Comparison of ENCODE assay signal across 16 cellular contexts in the genomic region with DNA sequence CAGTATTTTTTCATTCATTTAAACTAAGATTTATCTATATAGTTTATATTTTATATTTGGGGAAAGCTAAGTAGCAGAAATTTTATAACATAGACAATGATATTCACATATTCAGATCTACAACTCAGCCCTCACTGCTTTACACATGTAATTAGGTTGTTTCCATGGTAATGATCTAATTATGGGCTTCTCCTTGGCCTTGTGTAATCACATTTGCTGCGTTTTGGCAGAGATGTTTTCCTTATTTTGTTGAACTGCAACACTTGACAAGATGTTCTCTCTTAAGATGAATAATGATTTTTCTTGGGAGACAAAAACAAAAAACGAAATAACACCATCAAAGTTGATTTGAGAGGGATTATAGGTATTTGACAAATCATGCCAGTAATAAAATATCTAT.
DNase-seq lines count a peak whose midpoint lies in the region; ATAC-seq and TF ChIP-seq lines count a peak whose summit lies in the region.
"Had no signal": no experiment of that assay in that cellular context is flagged by ENCODE, and none has a peak within 500 bp of the region (broad histone marks: within the 10 kb centered on the region; RNA-seq: fewer than 3 reads in every experiment).

No MANE protein-coding gene starts in this region.

- peak; percentile 46 for DNase-seq in NCI-H1694 treated with DMSO at 0.1 percent for 48 hours (lab: John Stamatoyannopoulos, UW)
- DNase-seq in islet precursor cell: no peak
- DNase-seq in stimulated activated CD4-positive, alpha-beta T cell treated with anti-CD3 and anti-CD28 coated beads, Interleukin-4, amount 100 ng/mL, for 4 hours: no peak
- DNase-seq in GM13976 (ENCODE audit: low spot score): no peak
- DNase-seq: activated CD4-positive, alpha-beta T cell treated with anti-CD3 and anti-CD28 coated beads for 1 hour; activated T-cell treated with anti-CD3 and anti-CD28 coated beads, Interleukin-2, amount 50 U/mL, for 24 hours; left lung; MG63; nephron progenitor cell; sigmoid colon; stimulated activated naive CD8-positive, alpha-beta T cell treated with anti-CD3 and anti-CD28 coated beads, Interleukin-15, amount 100 ng/mL, for 72 hours had no signal

- no peaks in the 10 kb centered on the region for H4K20me1 ChIP-seq in BLaER1 treated with 17β-estradiol and CSF1 and Interleukin-3, amounts not matched to agents 10 nM and 100 nM

- no peak overlapping the region for H3K9ac ChIP-seq in BLaER1 treated with 17β-estradiol and CSF1 and Interleukin-3, amounts not matched to agents 10 nM and 100 nM

- no peak overlapping the region for H3K4me3 ChIP-seq in BLaER1 treated with 17β-estradiol and CSF1 and Interleukin-3, amounts not matched to agents 10 nM and 100 nM
- H3K4me3 ChIP-seq in gastroesophageal sphincter: no peak overlapping the region
- H3K4me3 ChIP-seq: left lung, MG63, sigmoid colon had no signal

- WGBS in gastroesophageal sphincter (ENCODE audit: low coverage in 1 of 2), 2 donors: 3 to 12% methylated on average over 2 of the region's 2 CpGs

- no peak for TF ChIP-seq EP300 in gastroesophageal sphincter (IDR thresholded peaks at IDR 0.05)

- peaks cover 0 to 19% (median 7%) of the 10 kb centered on the region in 11 experiments; a peak in 7 of 22 replicates for H3K9me3 ChIP-seq in BLaER1 treated with 17β-estradiol and CSF1 and Interleukin-3, amounts not matched to agents 10 nM and 100 nM (replicated peaks in 1 of 11)
- no peaks in the 10 kb centered on the region for H3K9me3 ChIP-seq in gastroesophageal sphincter
- H3K9me3 ChIP-seq: left lung, MG63, sigmoid colon had no signal

- TF ChIP-seq POLR2A in gastroesophageal sphincter (IDR thresholded peaks at IDR 0.05): no peak

- H3K4me1 ChIP-seq in BLaER1 treated with 17β-estradiol and CSF1 and Interleukin-3, amounts not matched to agents 10 nM and 100 nM: peaks cover 9 to 22% (median 14%) of the 10 kb centered on the region in 10 experiments; a peak in 19 of 20 replicates
- H3K4me1 ChIP-seq in gastroesophageal sphincter: peaks cover 13 to 97% (median 32%) of the 10 kb centered on the region in 3 donors

- no peak overlapping the region for H3K27ac ChIP-seq in BLaER1 treated with 17β-estradiol and CSF1 and Interleukin-3, amounts not matched to agents 10 nM and 100 nM
- H3K27ac ChIP-seq in gastroesophageal sphincter: peak overlapping the region; percentile 17 to 83 (median 52)
- H3K27ac ChIP-seq: left lung had no signal

- in situ Hi-C loops in GM13976 (cut with MboI; ENCODE audit: low sequenced_read_pairs, unreplicated experiment): no loop called here

- peak overlapping the region in 6 of 11 experiments; percentile 16 to 52 (median 30); a peak in 9 of 22 replicates for H3K4me2 ChIP-seq in BLaER1 treated with 17β-estradiol and CSF1 and Interleukin-3, amounts not matched to agents 10 nM and 100 nM

- no peaks in the 10 kb centered on the region for H3K27me3 ChIP-seq in BLaER1 treated with 17β-estradiol and CSF1 and Interleukin-3, amounts not matched to agents 10 nM and 100 nM
- no peaks in the 10 kb centered on the region for H3K27me3 ChIP-seq in gastroesophageal sphincter
- H3K27me3 ChIP-seq: left lung, MG63, sigmoid colon had no signal

- no peaks in the 10 kb centered on the region for H3K36me3 ChIP-seq in BLaER1 treated with 17β-estradiol and CSF1 and Interleukin-3, amounts not matched to agents 10 nM and 100 nM
- H3K36me3 ChIP-seq in gastroesophageal sphincter: no peaks in the 10 kb centered on the region
- H3K36me3 ChIP-seq: left lung, MG63, sigmoid colon had no signal

- TF ChIP-seq CTCF in gastroesophageal sphincter (IDR thresholded peaks at IDR 0.05): no peak
- no peak for TF ChIP-seq CTCF in GM13976 (IDR thresholded peaks at IDR 0.05; ENCODE audit: borderline replicate concordance, control extremely low read depth, extremely low read depth, insufficient read depth, missing control alignments)

- ATAC-seq in SK-N-SH treated with all-trans-retinoic acid at 6 μM for 48 hours (no peak), gastroesophageal sphincter (no peak), HG02623 (IDR thresholded peaks at IDR 0.05; ENCODE audit: unreplicated experiment) (no peak)
- ATAC-seq: HCT116; left lung; stimulated activated naive CD8-positive, alpha-beta T cell treated with anti-CD3 and anti-CD28 coated beads, Interleukin-15, amount 100 ng/mL, for 72 hours had no signal

TF ChIP-seq in SK-N-SH treated with all-trans-retinoic acid at 6 μM for 48 hours, 23 proteins besides CTCF, POLR2A, EP300 and RAD21:
- no peak for TF ChIP-seq OSR1 (CRISPR knock-in tag; IDR thresholded peaks at IDR 0.05)
- TF ChIP-seq, protein P1, sequence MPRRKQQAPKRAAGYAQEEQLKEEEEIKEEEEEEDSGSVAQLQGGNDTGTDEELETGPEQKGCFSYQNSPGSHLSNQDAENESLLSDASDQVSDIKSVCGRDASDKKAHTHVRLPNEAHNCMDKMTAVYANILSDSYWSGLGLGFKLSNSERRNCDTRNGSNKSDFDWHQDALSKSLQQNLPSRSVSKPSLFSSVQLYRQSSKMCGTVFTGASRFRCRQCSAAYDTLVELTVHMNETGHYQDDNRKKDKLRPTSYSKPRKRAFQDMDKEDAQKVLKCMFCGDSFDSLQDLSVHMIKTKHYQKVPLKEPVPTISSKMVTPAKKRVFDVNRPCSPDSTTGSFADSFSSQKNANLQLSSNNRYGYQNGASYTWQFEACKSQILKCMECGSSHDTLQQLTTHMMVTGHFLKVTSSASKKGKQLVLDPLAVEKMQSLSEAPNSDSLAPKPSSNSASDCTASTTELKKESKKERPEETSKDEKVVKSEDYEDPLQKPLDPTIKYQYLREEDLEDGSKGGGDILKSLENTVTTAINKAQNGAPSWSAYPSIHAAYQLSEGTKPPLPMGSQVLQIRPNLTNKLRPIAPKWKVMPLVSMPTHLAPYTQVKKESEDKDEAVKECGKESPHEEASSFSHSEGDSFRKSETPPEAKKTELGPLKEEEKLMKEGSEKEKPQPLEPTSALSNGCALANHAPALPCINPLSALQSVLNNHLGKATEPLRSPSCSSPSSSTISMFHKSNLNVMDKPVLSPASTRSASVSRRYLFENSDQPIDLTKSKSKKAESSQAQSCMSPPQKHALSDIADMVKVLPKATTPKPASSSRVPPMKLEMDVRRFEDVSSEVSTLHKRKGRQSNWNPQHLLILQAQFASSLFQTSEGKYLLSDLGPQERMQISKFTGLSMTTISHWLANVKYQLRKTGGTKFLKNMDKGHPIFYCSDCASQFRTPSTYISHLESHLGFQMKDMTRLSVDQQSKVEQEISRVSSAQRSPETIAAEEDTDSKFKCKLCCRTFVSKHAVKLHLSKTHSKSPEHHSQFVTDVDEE (CRISPR knock-in tag; IDR thresholded peaks at IDR 0.05): 0 out of 2 replicates have a peak, but pooled peaks have one; percentile 27

Comparison
In these comparisons a context has a peak if more than half of its experiments do, and no peak if none do; other contexts are left out.
1. H3K27ac ChIP-seq: peak in gastroesophageal sphincter (4 of 4); none in BLaER1 treated with 17β-estradiol and CSF1 and Interleukin-3, amounts not matched to agents 10 nM and 100 nM (0 of 11).